In the genomic region with DNA sequence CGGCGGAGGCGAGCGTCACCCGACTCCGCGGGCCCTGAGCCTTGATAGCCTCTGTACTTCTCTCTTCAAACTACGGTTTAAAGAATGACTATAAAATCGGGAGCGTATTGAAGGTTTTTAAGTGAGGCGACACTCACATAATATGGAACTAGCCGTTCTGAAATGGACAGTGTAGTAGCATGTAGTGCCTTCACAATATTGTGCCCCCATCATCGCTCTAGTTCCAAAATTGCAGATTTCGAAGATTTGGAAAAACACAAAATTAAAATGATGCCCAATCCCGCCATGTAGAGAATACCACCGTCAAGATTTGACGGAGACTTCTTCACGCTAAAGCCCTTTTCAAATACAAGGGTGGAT, we compare ENCODE assay signal across 1 cellular context.
TF ChIP-seq lines count a peak whose summit lies in the region.

No MANE protein-coding gene starts in this region.

TF ChIP-seq in H1, 55 proteins besides CTCF, POLR2A, EP300 and RAD21 (continued from another document):
- TF ChIP-seq EZH2 (IDR thresholded peaks at IDR 0.05; ENCODE audit: low read depth, low read length, severe bottlenecking), result no peak
- no peak for TF ChIP-seq BRCA1 (IDR thresholded peaks at IDR 0.05; ENCODE audit: low read depth, low read length)
- TF ChIP-seq, protein P1, sequence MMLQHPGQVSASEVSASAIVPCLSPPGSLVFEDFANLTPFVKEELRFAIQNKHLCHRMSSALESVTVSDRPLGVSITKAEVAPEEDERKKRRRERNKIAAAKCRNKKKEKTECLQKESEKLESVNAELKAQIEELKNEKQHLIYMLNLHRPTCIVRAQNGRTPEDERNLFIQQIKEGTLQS (IDR thresholded peaks at IDR 0.05; ENCODE audit: insufficient read depth, low read depth, low read length), result no peak
- no peak for TF ChIP-seq ASH2L (IDR thresholded peaks at IDR 0.05; ENCODE audit: low read length)
- no peak for TF ChIP-seq CHD7 (IDR thresholded peaks at IDR 0.05; ENCODE audit: insufficient replicate concordance, low read length)
TF ChIP-seq in H1: peak in this region for 0.
